Comparison of ENCODE assay signal across 8 cellular contexts in genomic region chr6:43769526-43770416, GRCh38. TPM values are rescaled to one million over a fixed set of nuclear protein-coding genes. Genes with fewer than 3 reads are reported as not detected.
DNase-seq lines count a peak whose midpoint lies in the region; ATAC-seq and TF ChIP-seq lines count a peak whose summit lies in the region.

VEGFA (plus strand) TSS chr6:43770211.

- H3K4me1 ChIP-seq in thymus (ENCODE audit: control insufficient read depth, insufficient read depth, low read length) = peaks cover 9% of the 10 kb centered on the region

- H3K4me3 Mint-ChIP-seq in activated naive CD4-positive, alpha-beta T cell treated with anti-CD3 and anti-CD28 coated beads, Interleukin-2, amount 50 U/mL, for 24 hours = peak within 1 kb of the TSS; percentile 99
- peak within 1 kb of the TSS; percentile 85 for H3K4me3 Mint-ChIP-seq in osteocyte (ENCODE audit: unreplicated experiment)

- peak; percentile 80 for ATAC-seq in SK-N-SH treated with all-trans-retinoic acid at 6 μM for 48 hours

- POLR2A ChIA-PET in HEK293T (lab: Yijun Ruan, JAX) = interaction anchor here (0.6 to 2.8 kb wide), 32 partner anchors 8 to 310 kb away, joined by 3 to 19 read pairs (median 4); partner anchors contain the start of genes GTPBP2, MAD2L1BP and XPO5

- H3K27ac Mint-ChIP-seq in activated naive CD4-positive, alpha-beta T cell treated with anti-CD3 and anti-CD28 coated beads, Interleukin-2, amount 50 U/mL, for 24 hours = peak within 1 kb of the TSS; percentile 96
- H3K27ac Mint-ChIP-seq in osteocyte (ENCODE audit: unreplicated experiment) = peak within 1 kb of the TSS; percentile 87

- CTCF ChIA-PET in HEK293T (lab: Yijun Ruan, JAX) = interaction anchor here (0.5 to 3.0 kb wide), 31 partner anchors 12 to 317 kb away, joined by 3 to 22 read pairs (median 4); no protein-coding TSS in a partner anchor

- H3K4me1 Mint-ChIP-seq in activated naive CD4-positive, alpha-beta T cell treated with anti-CD3 and anti-CD28 coated beads, Interleukin-2, amount 50 U/mL, for 24 hours = peaks cover 20% of the 10 kb centered on the region
- peaks cover 34% of the 10 kb centered on the region for H3K4me1 Mint-ChIP-seq in osteocyte (ENCODE audit: unreplicated experiment)

- H3K36me3 Mint-ChIP-seq in activated naive CD4-positive, alpha-beta T cell treated with anti-CD3 and anti-CD28 coated beads, Interleukin-2, amount 50 U/mL, for 24 hours = no peaks in the 10 kb centered on the region
- no peaks in the 10 kb centered on the region for H3K36me3 Mint-ChIP-seq in osteocyte (ENCODE audit: unreplicated experiment)

- H3K27me3 ChIP-seq in GM06990 (replicated peaks; ENCODE audit: control insufficient read depth, insufficient read depth, low read length) (no peaks in the 10 kb centered on the region), thymus (ENCODE audit: control insufficient read depth, insufficient read depth) (peaks cover 34% of the 10 kb centered on the region)

- peak; percentile 90 for DNase-seq in GM06990 (ENCODE audit: extremely low read depth, insufficient read length)
- peak; percentile 90 for DNase-seq in HEK293T (ENCODE audit: extremely low spot score)
- DNase-seq in NAMALWA (ENCODE audit: low spot score) = peak; percentile 91
- no peak for DNase-seq in glomerular endothelial cell (ENCODE audit: extremely low read depth, low read depth, low spot score)
- DNase-seq in osteocyte (ENCODE audit: extremely low spot score, unreplicated experiment) = peak; percentile 95

- peak within 1 kb of the TSS; percentile 66 for H3K27ac ChIP-seq in thymus (ENCODE audit: low read depth)

- H3K4me3 ChIP-seq in GM06990 (replicated peaks; ENCODE audit: low read depth, low read length) (peak within 1 kb of the TSS; percentile 85), thymus (ENCODE audit: low read length) (peak within 1 kb of the TSS; percentile 60)

- 2% methylated on average over 62 of the region's 62 CpGs for WGBS in thymus

- no peaks in the 10 kb centered on the region for H3K36me3 ChIP-seq in GM06990 (ENCODE audit: control insufficient read depth, insufficient read depth, low read length)
- H3K36me3 ChIP-seq in thymus (ENCODE audit: control insufficient read depth, insufficient read depth) = no peaks in the 10 kb centered on the region

- no peaks in the 10 kb centered on the region for H3K9me3 ChIP-seq in thymus (ENCODE audit: control insufficient read depth)

- H3K9me3 Mint-ChIP-seq in activated naive CD4-positive, alpha-beta T cell treated with anti-CD3 and anti-CD28 coated beads, Interleukin-2, amount 50 U/mL, for 24 hours = no peaks in the 10 kb centered on the region
- H3K9me3 Mint-ChIP-seq in osteocyte (ENCODE audit: unreplicated experiment) = no peaks in the 10 kb centered on the region

- peaks cover 5% of the 10 kb centered on the region for H3K27me3 Mint-ChIP-seq in activated naive CD4-positive, alpha-beta T cell treated with anti-CD3 and anti-CD28 coated beads, Interleukin-2, amount 50 U/mL, for 24 hours
- H3K27me3 Mint-ChIP-seq in osteocyte (ENCODE audit: unreplicated experiment) = peaks cover 7% of the 10 kb centered on the region

- TF ChIP-seq CTCF in GM06990 (IDR thresholded peaks at IDR 0.05; ENCODE audit: insufficient read depth, low read length, poor library complexity, severe bottlenecking) = peak; percentile 99
- TF ChIP-seq CTCF in osteocyte (IDR thresholded peaks at IDR 0.05) = peak; percentile 98

TF ChIP-seq in HEK293T, 16 proteins besides CTCF, POLR2A, EP300 and RAD21:
- TF ChIP-seq FOXM1 (IDR thresholded peaks at IDR 0.05; ENCODE audit: borderline replicate concordance) (peak; percentile 69; the same call in 1 of the 2 replicates), ELF4 (IDR thresholded peaks at IDR 0.05) (peak; percentile 37; the same call in 1 of the 2 replicates), TARDBP (IDR thresholded peaks at IDR 0.05) (no peak), L3MBTL2 (conservative IDR thresholded peaks at IDR 0.05) (peak; percentile 71)
TF ChIP-seq in HEK293T: peak in this region for 3.

TF ChIP-seq in SK-N-SH treated with all-trans-retinoic acid at 6 μM for 48 hours, 23 proteins besides CTCF, POLR2A, EP300 and RAD21:
- no peak for TF ChIP-seq PPARA (CRISPR knock-in tag; IDR thresholded peaks at IDR 0.05; ENCODE audit: borderline replicate concordance)
- 0 out of 2 replicates have a peak, but pooled peaks have one; percentile 7 for TF ChIP-seq TCF4 (CRISPR knock-in tag; IDR thresholded peaks at IDR 0.05; ENCODE audit: borderline replicate concordance)

RNA-seq across cellular contexts. Expression of gene VEGFA, which starts in this region (rescaled TPM):
- total RNA-seq in glomerular endothelial cell (26.1 and 28.0 TPM in 2 replicates), osteocyte (59.5 and 69.7 TPM in 2 replicates)
- 24.1 TPM for polyA plus RNA-seq in thymus
